Comparison of ENCODE assay signal across 1 cellular context in genomic region chr19:10758050-10758449, GRCh38.
A peak's percentile ranks its signal among the peaks of the same experiment; 100 is the strongest.
TF ChIP-seq lines count a peak whose summit lies in the region.

No MANE protein-coding gene starts in this region.

TF ChIP-seq in HepG2, 621 proteins besides CTCF, POLR2A, EP300 and RAD21:
- TF ChIP-seq HNRNPK (IDR thresholded peaks at IDR 0.05; ENCODE audit: low read depth, low read length, poor library complexity, severe bottlenecking) (peak; percentile 86), PCBP1 (IDR thresholded peaks at IDR 0.05; ENCODE audit: borderline replicate concordance, low read depth, low read length) (peak; percentile 91)
